ENCODE assay signal across 8 cellular contexts in the genomic region with DNA sequence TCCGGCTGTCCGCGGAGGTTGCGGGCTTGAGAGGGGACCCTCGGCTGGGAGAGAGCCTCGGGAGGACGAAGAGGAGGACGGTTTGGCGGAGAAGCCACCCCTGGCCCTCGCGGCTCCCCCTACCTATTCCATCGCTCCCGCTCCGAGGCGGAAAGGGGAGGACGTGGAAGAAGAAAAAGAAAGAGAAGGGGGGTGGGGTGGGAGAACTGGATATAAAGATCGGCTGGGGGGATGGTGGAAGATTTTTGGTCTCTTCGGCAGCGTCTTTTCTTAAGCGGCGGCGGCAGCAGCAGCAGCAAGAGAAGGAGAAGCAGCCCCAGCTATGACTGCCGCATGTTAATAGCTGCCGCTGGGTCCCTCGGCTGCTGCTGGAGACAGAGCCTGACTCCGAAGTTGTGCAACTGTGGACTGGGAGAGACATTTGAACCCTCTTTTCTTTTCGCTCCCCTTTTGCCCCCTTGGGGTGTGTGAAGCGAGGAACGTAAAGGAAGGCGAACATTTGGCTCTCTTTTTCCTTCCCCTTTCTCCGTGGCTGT. TPM values are rescaled to one million over a fixed set of nuclear protein-coding genes. Genes with fewer than 3 reads are reported as not detected.
A peak's percentile ranks its signal among the peaks of the same experiment; 100 is the strongest.
DNase-seq lines count a peak whose midpoint lies in the region; ATAC-seq and TF ChIP-seq lines count a peak whose summit lies in the region.

No MANE protein-coding gene starts in this region.

- H3K36me3 Mint-ChIP-seq in endothelial cell (ENCODE audit: low read depth, unreplicated experiment), result no peaks in the 10 kb centered on the region

- intact Hi-C loops in aorta (cut with DNase I), result loop anchor here in 1 of 2 donors (10.0 kb wide), 1 partner anchor 74 kb away; no protein-coding TSS in a partner anchor

- H3K27ac Mint-ChIP-seq in endothelial cell (ENCODE audit: unreplicated experiment), result peak overlapping the region; percentile 89

- peaks cover 25% of the 10 kb centered on the region for H3K27me3 Mint-ChIP-seq in endothelial cell (ENCODE audit: unreplicated experiment)

- 0% methylated on average over 9 to 12 of the region's 31 CpGs for WGBS in mesodermal cell (ENCODE audit: insufficient coverage in 2 of 2), 2 experiments
- WGBS in aorta, 2 donors, result 1% methylated on average over 29 to 31 of the region's 31 CpGs

- H3K27ac ChIP-seq in mesodermal cell (ENCODE audit: low read depth, low read length, severe bottlenecking) (peak overlapping the region; percentile 49), aorta (ENCODE audit: low read depth in 1 of 2, low read length in 2 of 2) (no peak overlapping the region)

- peak overlapping the region; percentile 78 for H3K4me3 ChIP-seq in mesodermal cell (ENCODE audit: extremely low read depth, insufficient read depth, low read length, poor library complexity, severe bottlenecking)
- H3K4me3 ChIP-seq in aorta (ENCODE audit: low read length in 2 of 2), result peak overlapping the region; percentile 92 to 96

- no peaks in the 10 kb centered on the region for H3K9me3 Mint-ChIP-seq in endothelial cell (ENCODE audit: unreplicated experiment)

- peak overlapping the region; percentile 99 for H3K4me3 Mint-ChIP-seq in endothelial cell (ENCODE audit: unreplicated experiment)

- H3K9me3 ChIP-seq in mesodermal cell (ENCODE audit: control insufficient read depth, low read length) (no peaks in the 10 kb centered on the region), aorta (ENCODE audit: control insufficient read depth, low read length) (no peaks in the 10 kb centered on the region)

- DNase-seq in C1 segment of cervical spinal cord (lab: John Stamatoyannopoulos, UW) (peak in 9 of 14 donors; percentile 52 to 75 (median 60)), NCI-H1417 treated with DMSO at 0.1 percent for 48 hours (lab: John Stamatoyannopoulos, UW) (peak; percentile 34), endothelial cell (ENCODE audit: low spot score) (peak; percentile 39), aorta (peak; percentile 39 to 77), activated gamma-delta T cell (lab: John Stamatoyannopoulos, UW) (no peak), NCI-H2107 (lab: John Stamatoyannopoulos, UW) (no peak)

- no peaks in the 10 kb centered on the region for H3K27me3 ChIP-seq in aorta (ENCODE audit: control insufficient read depth in 1 of 2, insufficient read depth in 2 of 2, low read length in 1 of 2)

- no peak for TF ChIP-seq CTCF in endothelial cell (IDR thresholded peaks at IDR 0.05; ENCODE audit: unreplicated experiment)

- peak; percentile 66 for ATAC-seq in aorta (ENCODE audit: low FRiP score)
- ATAC-seq in GM21717 (IDR thresholded peaks at IDR 0.05; ENCODE audit: unreplicated experiment), result no peak

- no peaks in the 10 kb centered on the region for H3K36me3 ChIP-seq in mesodermal cell (ENCODE audit: control insufficient read depth, insufficient read depth, low read length)
- H3K36me3 ChIP-seq in aorta (ENCODE audit: control insufficient read depth in 1 of 2, insufficient read depth in 2 of 2, low read length in 1 of 2), result no peaks in the 10 kb centered on the region

- H3K4me1 Mint-ChIP-seq in endothelial cell (ENCODE audit: unreplicated experiment), result peaks cover 33% of the 10 kb centered on the region

- peaks cover 19% of the 10 kb centered on the region for H3K4me1 ChIP-seq in mesodermal cell (ENCODE audit: control insufficient read depth, insufficient read depth, low read length, poor library complexity, severe bottlenecking)
- no peaks in the 10 kb centered on the region for H3K4me1 ChIP-seq in aorta (ENCODE audit: control insufficient read depth in 1 of 2, insufficient read depth in 2 of 2, low read length in 2 of 2)

RNA-seq across cellular contexts. Expression of a gene that starts 0.9 kb away (rescaled TPM):
- total RNA-seq in endothelial cell (ENCODE audit: unreplicated experiment), result 44.8 TPM
- polyA plus RNA-seq in mesodermal cell (2013, experiment 1 of 2), result 8.1 TPM
- 7.1 TPM for polyA plus RNA-seq in mesodermal cell (2013, experiment 2 of 2)
- 100 to 1,000 TPM in 1 of 2 donors, 10 to 100 TPM in 1; 26.7 to 110 TPM for total RNA-seq in aorta
- 10 to 100 TPM in 1 of 2 donors, 1 to 10 TPM in 1; 1.8 to 14.8 TPM for polyA plus RNA-seq in aorta

Comparison
In these comparisons a context has a peak if more than half of its experiments do, and no peak if none do; other contexts are left out.
1. DNase-seq: peak in C1 segment of cervical spinal cord (9 of 14), NCI-H1417 treated with DMSO at 0.1 percent for 48 hours (single experiment), endothelial cell (single experiment) and aorta (2 of 2); none in activated gamma-delta T cell (single experiment) and NCI-H2107 (single experiment).